9 cellular contexts compared by ENCODE assay signal in genomic region chr9:4666042-4666699, GRCh38. TPM values are rescaled to one million over a fixed set of nuclear protein-coding genes. Genes with fewer than 3 reads are reported as not detected.
DNase-seq lines count a peak whose midpoint lies in the region; ATAC-seq, FAIRE-seq and TF ChIP-seq lines count a peak whose summit lies in the region.
"Had no signal": no experiment of that assay in that cellular context is flagged by ENCODE, and none has a peak within 500 bp of the region (broad histone marks: within the 10 kb centered on the region; RNA-seq: fewer than 3 reads in every experiment).

Gene SPATA6L (minus strand): TSS chr9:4666480. CDS start chr9:4666250, 230 bp downstream.

- H3K4me1 ChIP-seq in keratinocyte (ENCODE audit: control insufficient read depth, extremely low read depth, insufficient read depth, low read length): peaks cover 41% of the 10 kb centered on the region

- FAIRE-seq in keratinocyte (lab: Jason Lieb, UNC): peak; percentile 17

- CTCF ChIA-PET in activated B cell treated with CpG ODN at 0.5 μM for 24 hours (lab: Charles Lee): interaction anchor here (0.6 to 1.6 kb wide), 2 partner anchors 13 to 93 kb away, joined by 3 to 5 read pairs; partner anchors contain the start of gene CDC37L1

- no peaks in the 10 kb centered on the region for H3K9me3 Mint-ChIP-seq in activated B cell treated with CpG ODN at 0.5 μM for 24 hours

- POLR2A ChIA-PET in activated B cell treated with CpG ODN at 0.5 μM for 24 hours (lab: Charles Lee): interaction anchor here (1.9 to 2.2 kb wide), 2 partner anchors 13 to 74 kb away, joined by 7 to 12 read pairs; partner anchors contain the start of genes AK3 and CDC37L1

- peak within 1 kb of the TSS; percentile 18 for H3K27ac ChIP-seq in keratinocyte (ENCODE audit: control insufficient read depth, insufficient read depth, low read length)
- H3K27ac ChIP-seq in skin epidermis: peak within 1 kb of the TSS in 16 of 21 experiments; percentile 7 to 87 (median 66)

- dilution Hi-C loops in keratinocyte (cut with MboI; ENCODE audit: extremely low pct_ligation_motif_present, low sequenced_read_pairs): no loop called here

- H3K79me2 ChIP-seq in keratinocyte (ENCODE audit: control insufficient read depth, insufficient read depth, low read length): peaks cover 15% of the 10 kb centered on the region

- H3K36me3 ChIP-seq in keratinocyte (ENCODE audit: control insufficient read depth in 2 of 2, extremely low read depth in 1 of 2, insufficient read depth in 2 of 2, low read length in 2 of 2): no peaks in the 10 kb centered on the region

- no peaks in the 10 kb centered on the region for H3K9me3 ChIP-seq in keratinocyte (ENCODE audit: control insufficient read depth, low read depth, low read length)

- peak within 1 kb of the TSS; percentile 73 for H3K4me3 Mint-ChIP-seq in activated B cell treated with CpG ODN at 0.5 μM for 24 hours

- peaks cover 4% of the 10 kb centered on the region for H3K36me3 Mint-ChIP-seq in activated B cell treated with CpG ODN at 0.5 μM for 24 hours (ENCODE audit: low read depth)

- intact Hi-C loops in activated B cell treated with CpG ODN at 0.5 μM for 24 hours (cut with micrococcal nuclease): loop anchor here (1.0 to 10.0 kb wide), 2 partner anchors 13 to 201 kb away; partner anchors contain the start of gene CDC37L1

- H3K27ac Mint-ChIP-seq in activated B cell treated with CpG ODN at 0.5 μM for 24 hours: peak within 1 kb of the TSS; percentile 63

- H3K27me3 Mint-ChIP-seq in activated B cell treated with CpG ODN at 0.5 μM for 24 hours: peaks cover 12% of the 10 kb centered on the region

- H4K20me1 ChIP-seq in keratinocyte (ENCODE audit: control insufficient read depth, extremely low read depth, insufficient read depth, low read length): no peaks in the 10 kb centered on the region

- H3K4me1 Mint-ChIP-seq in activated B cell treated with CpG ODN at 0.5 μM for 24 hours: peaks cover 49% of the 10 kb centered on the region

- DNase-seq in NCI-H187 (lab: John Stamatoyannopoulos, UW): peak; percentile 2 to 28
- DNase-seq in NCI-H187 treated with DMSO at 0.1 percent for 48 hours (lab: John Stamatoyannopoulos, UW): no peak
- peak; percentile 49 for DNase-seq in NCI-H128 (lab: John Stamatoyannopoulos, UW; ENCODE audit: unreplicated experiment)
- DNase-seq in activated B cell treated with CpG ODN at 0.5 μM for 24 hours: peak; percentile 22
- DNase-seq in cerebellum (ENCODE audit: low spot score): peak; percentile 72
- no peak for DNase-seq in keratinocyte (ENCODE audit: low read depth, low spot score)
- no peak for DNase-seq in SIG-M5 treated with dmso at 0.1 percent for 504 hours (lab: John Stamatoyannopoulos, UW; ENCODE audit: unreplicated experiment)
- DNase-seq: DND-41 had no signal

- peak within 1 kb of the TSS; percentile 89 for H3K4me2 ChIP-seq in keratinocyte (ENCODE audit: control insufficient read depth, extremely low read depth, insufficient read depth, low read depth, low read length)

- peak within 1 kb of the TSS; percentile 87 for H2AFZ ChIP-seq in keratinocyte (ENCODE audit: control insufficient read depth, low read length)

- no peak for TF ChIP-seq CTCF in activated B cell treated with CpG ODN at 0.5 μM for 24 hours (IDR thresholded peaks at IDR 0.05)
- TF ChIP-seq CTCF in keratinocyte (optimal IDR thresholded peaks at IDR 0.05 in 1 of 3, IDR thresholded peaks at IDR 0.05 in 1 of 3, conservative IDR thresholded peaks at IDR 0.05 in 1 of 3; ENCODE audit: extremely low read depth in 1 of 3, insufficient read depth in 2 of 3, low read length in 3 of 3): peak in 1 of 3 experiments; percentile 30

- H3K9ac ChIP-seq in keratinocyte (ENCODE audit: control insufficient read depth, extremely low read depth, insufficient read depth, low read length): peak within 1 kb of the TSS; percentile 53

- no peaks in the 10 kb centered on the region for H3K27me3 ChIP-seq in keratinocyte (ENCODE audit: control insufficient read depth, extremely low read depth, insufficient read depth, low read length)

- H3K4me3 ChIP-seq in keratinocyte (ENCODE audit: control insufficient read depth in 2 of 3, extremely low read depth in 1 of 3, insufficient read depth in 2 of 3, low read depth in 1 of 3, low read length in 3 of 3) (peak within 1 kb of the TSS; percentile 20 to 66 (median 56)), skin epidermis (peak within 1 kb of the TSS; percentile 22 to 52 (median 37))

- no peaks in the 10 kb centered on the region for H3K9me1 ChIP-seq in keratinocyte (ENCODE audit: control insufficient read depth, extremely low read depth, insufficient read depth, low read length)

- peak; percentile 30 for ATAC-seq in activated B cell treated with CpG ODN at 0.5 μM for 24 hours (ENCODE audit: low read depth)

RNA-seq across cellular contexts. Expression of gene SPATA6L, which starts in this region (rescaled TPM):
- total RNA-seq in activated B cell treated with CpG ODN at 0.5 μM for 24 hours: 0.53 TPM in 1 of 2 replicates, not detected in the other
- 12.0 TPM for total RNA-seq in cerebellum
- 0.51 to 0.92 TPM (median 0.80 TPM) in 3 replicates for polyA plus RNA-seq in keratinocyte
- 0.61 TPM for polyA plus RNA-seq in keratinocyte (2011; ENCODE audit: low read depth)
- polyA plus RNA-seq in keratinocyte (2011; cell fraction: cytosol; rRNA removed): 0.47 and 0.49 TPM in 2 replicates
- polyA plus RNA-seq in keratinocyte (2011; cell fraction: nucleus; rRNA removed): 1.4 and 1.9 TPM in 2 replicates
- 0.13 and 1.7 TPM in 2 replicates for polyA plus RNA-seq in keratinocyte (2012; ENCODE audit: low replicate concordance)
- polyA minus RNA-seq in keratinocyte: 1.2 to 3.2 TPM in 2 of 3 replicates, not detected in the other
- polyA minus RNA-seq in keratinocyte (2011; cell fraction: cytosol; rRNA and poly(A)+ RNA removed): not detected
- 1.1 and 2.2 TPM in 2 replicates for polyA minus RNA-seq in keratinocyte (2011; cell fraction: nucleus; rRNA and poly(A)+ RNA removed)

Comparison
In these comparisons a context has a peak if more than half of its experiments do, and no peak if none do; other contexts are left out.
1. DNase-seq: peak in NCI-H187 (2 of 2), NCI-H128 (single experiment) and cerebellum (single experiment); none in NCI-H187 treated with DMSO at 0.1 percent for 48 hours (single experiment), keratinocyte (single experiment) and SIG-M5 treated with dmso at 0.1 percent for 504 hours (single experiment).
2. Peak in DNase-seq and ATAC-seq in activated B cell treated with CpG ODN at 0.5 μM for 24 hours; RNA of the gene not detected or under 1 TPM.